ENCODE assay signal across 8 cellular contexts in genomic region chr1:156106624-156107488, GRCh38. TPM values are rescaled to one million over a fixed set of nuclear protein-coding genes. Genes with fewer than 3 reads are reported as not detected.
DNase-seq lines count a peak whose midpoint lies in the region; ATAC-seq and TF ChIP-seq lines count a peak whose summit lies in the region.

No MANE protein-coding gene starts in this region.

- H3K9me3 ChIP-seq in esophagus squamous epithelium (no peaks in the 10 kb centered on the region), neuron (ENCODE audit: low read length) (no peaks in the 10 kb centered on the region)

- H2AFZ ChIP-seq in neuron (ENCODE audit: low read depth, low read length), result no peak overlapping the region

- peak overlapping the region; percentile 8 for H3K4me3 Mint-ChIP-seq in T-helper 1 cell treated with Interleukin-12 subunit alpha and Interleukin-12 subunit beta and Interleukin-4 antibody, amounts not matched to agents 30 μg/mL and 1 μg/mL, for 36 hours

- TF ChIP-seq CTCF in esophagus squamous epithelium (IDR thresholded peaks at IDR 0.05), result no peak

- no peaks in the 10 kb centered on the region for H3K36me3 ChIP-seq in esophagus squamous epithelium
- no peaks in the 10 kb centered on the region for H3K36me3 ChIP-seq in neuron (ENCODE audit: insufficient read depth, low read length)

- 45 to 60% methylated on average over 6 to 8 of the region's 14 CpGs for WGBS in esophagus squamous epithelium, 2 donors

- ATAC-seq in SK-N-SH treated with all-trans-retinoic acid at 6 μM for 48 hours (peak; percentile 1; the same call in 2 of the 3 replicates), HG03159 (IDR thresholded peaks at IDR 0.05; ENCODE audit: unreplicated experiment) (no peak)

- DNase-seq in T-helper 1 cell (no peak), esophagus squamous epithelium (lab: John Stamatoyannopoulos, UW) (no peak), HK-2 (ENCODE audit: unreplicated experiment) (no peak), NCI-H524 (lab: John Stamatoyannopoulos, UW) (no peak)

- H3K27me3 Mint-ChIP-seq in T-helper 1 cell treated with Interleukin-12 subunit alpha and Interleukin-12 subunit beta and Interleukin-4 antibody, amounts not matched to agents 30 μg/mL and 1 μg/mL, for 36 hours (ENCODE audit: low read depth), result peaks cover 41% of the 10 kb centered on the region

- peaks cover 55 to 87% (median 56%) of the 10 kb centered on the region in 3 donors for H3K4me1 ChIP-seq in esophagus squamous epithelium
- H3K4me1 ChIP-seq in neuron (ENCODE audit: insufficient read depth, low read length), result peaks cover 43% of the 10 kb centered on the region

- TF ChIP-seq POLR2A in esophagus squamous epithelium (IDR thresholded peaks at IDR 0.05), result no peak

- peaks cover 16% of the 10 kb centered on the region for H3K4me1 Mint-ChIP-seq in T-helper 1 cell treated with Interleukin-12 subunit alpha and Interleukin-12 subunit beta and Interleukin-4 antibody, amounts not matched to agents 30 μg/mL and 1 μg/mL, for 36 hours (ENCODE audit: low read depth)

- H3K9me3 Mint-ChIP-seq in T-helper 1 cell treated with Interleukin-12 subunit alpha and Interleukin-12 subunit beta and Interleukin-4 antibody, amounts not matched to agents 30 μg/mL and 1 μg/mL, for 36 hours, result no peaks in the 10 kb centered on the region

- peak overlapping the region; percentile 90 to 96 (median 92) for H3K27ac ChIP-seq in esophagus squamous epithelium

- H3K27ac Mint-ChIP-seq in T-helper 1 cell treated with Interleukin-12 subunit alpha and Interleukin-12 subunit beta and Interleukin-4 antibody, amounts not matched to agents 30 μg/mL and 1 μg/mL, for 36 hours, result peak overlapping the region; percentile 64

- intact Hi-C loops in esophagus squamous epithelium (cut with DNase I), result no loop called here

- H3K4me3 ChIP-seq in esophagus squamous epithelium, result peak overlapping the region in 3 of 4 donors; percentile 39 to 61 (median 40)
- H3K4me3 ChIP-seq in neuron (ENCODE audit: low read length), result peak overlapping the region; percentile 8

- no peaks in the 10 kb centered on the region for H3K36me3 Mint-ChIP-seq in T-helper 1 cell treated with Interleukin-12 subunit alpha and Interleukin-12 subunit beta and Interleukin-4 antibody, amounts not matched to agents 30 μg/mL and 1 μg/mL, for 36 hours (ENCODE audit: low read depth)

- H3K27me3 ChIP-seq in esophagus squamous epithelium, result no peaks in the 10 kb centered on the region
- no peaks in the 10 kb centered on the region for H3K27me3 ChIP-seq in neuron (ENCODE audit: insufficient read depth, low read length)

TF ChIP-seq in SK-N-SH treated with all-trans-retinoic acid at 6 μM for 48 hours, 23 proteins besides CTCF, POLR2A, EP300 and RAD21:
- no peak for TF ChIP-seq PATZ1 (CRISPR knock-in tag; IDR thresholded peaks at IDR 0.05; ENCODE audit: borderline replicate concordance)
- no peak for TF ChIP-seq ZFP3 (CRISPR knock-in tag; IDR thresholded peaks at IDR 0.05)
- TF ChIP-seq SNAI2 (CRISPR knock-in tag; IDR thresholded peaks at IDR 0.05), result no peak

RNA-seq across cellular contexts. Expression of gene LMNA, which starts 7.7 kb away (rescaled TPM):
- 100 to 1,000 TPM; 322 to 480 (median 403) TPM for total RNA-seq in esophagus squamous epithelium

RNA-seq across cellular contexts. Expression of gene MEX3A, which starts 24.6 kb away (rescaled TPM):
- total RNA-seq in esophagus squamous epithelium, result 1 to 10 TPM in 1 of 4 donors, under 1 TPM in 3; 0.15 to 1.4 (median 0.65) TPM

RNA-seq across cellular contexts. Expression of gene RAB25, which starts 45.9 kb away (rescaled TPM):
- total RNA-seq in esophagus squamous epithelium, result 100 to 1,000 TPM; 190 to 482 (median 272) TPM

RNA-seq across cellular contexts. Expression of gene SEMA4A, which starts 46.5 kb away (rescaled TPM):
- total RNA-seq in esophagus squamous epithelium, result 10 to 100 TPM; 21.4 to 36.6 (median 23.1) TPM

RNA-seq across cellular contexts. Expression of gene LAMTOR2, which starts 52.3 kb away (rescaled TPM):
- 10 to 100 TPM; 41.4 to 67.1 (median 53.3) TPM for total RNA-seq in esophagus squamous epithelium
